ENCODE assay signal across 18 cellular contexts in the genomic region with DNA sequence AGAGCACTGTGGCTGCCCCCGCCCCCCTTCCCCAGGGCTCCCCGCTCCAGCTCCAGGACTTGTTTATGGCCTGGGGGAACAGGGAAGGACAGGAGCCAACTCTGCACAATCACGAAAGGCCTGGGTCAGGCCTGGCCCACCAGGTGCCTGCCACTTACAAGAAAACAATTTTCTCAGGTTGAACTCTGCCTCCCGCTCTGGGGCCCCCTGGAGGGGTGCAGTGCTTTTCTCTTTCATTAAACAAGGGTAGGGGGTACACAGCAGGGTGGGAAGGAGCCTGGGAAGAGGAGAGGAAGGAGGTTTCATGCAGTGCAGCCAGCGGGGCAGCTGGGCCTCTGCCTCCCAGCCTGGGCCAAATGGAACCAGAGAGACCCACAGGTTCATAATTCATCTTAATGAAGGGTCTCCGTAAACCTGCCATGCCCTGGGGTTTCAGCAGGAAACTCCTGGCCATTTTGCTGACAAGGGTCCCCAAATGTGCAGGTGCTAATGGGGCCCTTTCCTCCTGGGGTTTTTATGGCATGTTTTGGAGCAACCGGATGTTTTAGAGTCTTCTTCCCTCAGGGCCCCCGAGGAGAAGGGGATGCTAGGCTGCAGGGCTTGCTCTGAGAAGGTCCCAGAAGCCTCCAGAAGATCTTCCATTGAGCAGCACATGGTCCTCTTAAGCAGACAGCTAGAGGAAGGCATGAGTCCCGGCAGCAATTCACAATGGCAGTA.
"Had no signal": no experiment of that assay in that cellular context is flagged by ENCODE, and none has a peak within 500 bp of the region (broad histone marks: within the 10 kb centered on the region; RNA-seq: fewer than 3 reads in every experiment).

No MANE protein-coding gene starts in this region.

- H3K9me3 Mint-ChIP-seq: activated naive CD8-positive, alpha-beta T cell treated with anti-CD3 and anti-CD28 coated beads for 36 hours; type B pancreatic cell had no signal

- H3K36me3 ChIP-seq: lower lobe of right lung had no signal

- H3K27ac ChIP-seq: body of pancreas, foreskin keratinocyte, lower lobe of right lung, skin epidermis had no signal

- H3K27ac Mint-ChIP-seq: activated naive CD8-positive, alpha-beta T cell treated with anti-CD3 and anti-CD28 coated beads for 36 hours had no signal

- H3K36me3 Mint-ChIP-seq: activated naive CD8-positive, alpha-beta T cell treated with anti-CD3 and anti-CD28 coated beads for 36 hours had no signal

- H3K27me3 ChIP-seq: body of pancreas, foreskin keratinocyte had no signal

- H3K4me3 ChIP-seq: body of pancreas, lower lobe of right lung, skin epidermis had no signal

- H3K4me1 ChIP-seq: body of pancreas, foreskin keratinocyte, lower lobe of right lung had no signal

- H3K4me3 Mint-ChIP-seq: activated naive CD8-positive, alpha-beta T cell treated with anti-CD3 and anti-CD28 coated beads for 36 hours; type B pancreatic cell had no signal

- H3K9me3 ChIP-seq: body of pancreas, lower lobe of right lung had no signal

- H3K4me1 Mint-ChIP-seq: activated naive CD8-positive, alpha-beta T cell treated with anti-CD3 and anti-CD28 coated beads for 36 hours had no signal

- DNase-seq: activated CD4-positive, alpha-beta T cell treated with anti-CD3 and anti-CD28 coated beads, Interleukin-2, amount 50 U/mL, for 1 hour; activated CD8-positive, alpha-beta memory T cell treated with anti-CD3 and anti-CD28 coated beads for 24 hours; activated gamma-delta T cell treated with Interleukin-2 at 50 U/mL for 16 hours; activated naive CD8-positive, alpha-beta T cell treated with anti-CD3 and anti-CD28 coated beads for 36 hours; amygdala; body of pancreas; cortex of kidney; effector CD4-positive, alpha-beta T cell; glutamatergic neuron; hypothalamus; lower lobe of right lung; occipital lobe; stimulated activated CD4-positive, alpha-beta T cell treated with anti-CD3 and anti-CD28 coated beads, Interleukin-15, amount 100 ng/mL, for 24 hours; stimulated activated CD4-positive, alpha-beta T cell treated with anti-CD3 and anti-CD28 coated beads, Interleukin-4, amount 100 ng/mL, for 1 hour; stimulated activated naive CD4-positive, alpha-beta T cell had no signal
